Comparison of ENCODE assay signal across 8 cellular contexts in the genomic region with DNA sequence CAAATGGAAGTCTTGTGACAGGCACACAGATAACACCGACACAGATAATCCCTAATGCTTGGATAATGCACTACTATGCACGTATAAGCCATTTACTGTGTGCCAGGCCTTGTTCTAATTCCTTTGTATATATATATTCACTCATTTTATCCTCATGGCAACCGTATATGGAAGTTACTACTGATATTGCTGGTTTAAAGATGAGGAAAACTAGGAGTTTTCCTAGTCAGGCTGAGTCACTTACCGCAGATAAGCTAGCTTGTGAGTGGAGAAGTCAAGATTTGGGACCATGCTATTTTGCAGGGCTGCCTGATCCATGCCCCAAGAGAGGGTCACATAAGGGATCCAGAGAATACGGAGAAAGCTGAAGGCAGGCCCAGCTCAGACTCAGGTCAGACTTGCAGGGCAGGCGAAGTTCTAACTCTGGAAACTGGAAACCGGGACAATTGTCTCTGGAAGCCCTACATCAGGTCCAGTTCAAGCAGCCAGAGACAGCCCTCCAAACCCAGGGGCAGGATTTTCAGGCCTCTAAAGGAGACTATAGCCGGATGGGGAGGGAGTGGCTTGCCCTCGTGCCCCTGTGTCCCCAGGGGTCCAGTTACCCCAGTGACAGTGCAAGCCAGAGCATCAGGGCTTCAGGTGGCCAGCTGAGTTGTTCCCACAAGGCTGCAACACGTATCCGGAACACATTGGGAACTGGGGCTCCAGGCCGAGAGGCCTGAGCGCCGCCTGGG.
DNase-seq lines count a peak whose midpoint lies in the region; ATAC-seq, FAIRE-seq and TF ChIP-seq lines count a peak whose summit lies in the region.

No MANE protein-coding gene starts in this region.

- H3K27ac ChIP-seq in CD8-positive, alpha-beta memory T cell (ENCODE audit: low read depth, low read length), result no peak overlapping the region

- H3K9me3 Mint-ChIP-seq in CD8-positive, alpha-beta memory T cell, result peaks cover 0 to 5% (median 2%) of the 10 kb centered on the region in 5 donors

- H3K36me3 Mint-ChIP-seq in CD8-positive, alpha-beta memory T cell, result no peaks in the 10 kb centered on the region

- peaks cover 10 to 30% of the 10 kb centered on the region in 2 donors for H3K27me3 Mint-ChIP-seq in CD8-positive, alpha-beta memory T cell

- DNase-seq in cardiac fibroblast (ENCODE audit: low read depth in 2 of 2), result peak; percentile 43
- DNase-seq in sciatic nerve (ENCODE audit: low spot score), result no peak
- DNase-seq in NCI-H1092 treated with DMSO at 0.1 percent for 48 hours (lab: John Stamatoyannopoulos, UW), result no peak
- DNase-seq in OCI-M1 (lab: John Stamatoyannopoulos, UW), result no peak
- DNase-seq in HTR-8/SVneo (ENCODE audit: insufficient read length, low spot score), result no peak
- DNase-seq in CD8-positive, alpha-beta memory T cell, result no peak

- no peak overlapping the region for H3K27ac Mint-ChIP-seq in CD8-positive, alpha-beta memory T cell

- ATAC-seq in GM19035 (IDR thresholded peaks at IDR 0.05; ENCODE audit: unreplicated experiment), result peak; percentile 16
- peak; percentile 19 for ATAC-seq in HG02973 (IDR thresholded peaks at IDR 0.05; ENCODE audit: unreplicated experiment)
- ATAC-seq in sciatic nerve, result peak; percentile 36

- no peaks in the 10 kb centered on the region for H3K36me3 ChIP-seq in CD8-positive, alpha-beta memory T cell (ENCODE audit: insufficient read depth, low read length)

- H3K4me1 Mint-ChIP-seq in CD8-positive, alpha-beta memory T cell, result peaks cover 2 to 11% (median 9%) of the 10 kb centered on the region in 3 donors

- H3K9me3 ChIP-seq in CD8-positive, alpha-beta memory T cell (ENCODE audit: low read length), result no peaks in the 10 kb centered on the region

- POLR2A ChIA-PET in CD8-positive, alpha-beta memory T cell (lab: Charles Lee), result no interaction called here

- CTCF ChIA-PET in CD8-positive, alpha-beta memory T cell (lab: Charles Lee), result interaction anchor here (1.5 kb wide), 1 partner anchor 13 kb away, joined by 4 read pairs; no protein-coding TSS in a partner anchor

- no peak for FAIRE-seq in HTR-8/SVneo (lab: Jason Lieb, UNC)

- no peak for TF ChIP-seq CTCF in cardiac fibroblast (IDR thresholded peaks at IDR 0.05; ENCODE audit: low read depth, low read length)

- no peak overlapping the region for H3K4me3 ChIP-seq in cardiac fibroblast (replicated peaks in 1 of 2; ENCODE audit: low read depth in 2 of 2, low read length in 2 of 2)
- H3K4me3 ChIP-seq in CD8-positive, alpha-beta memory T cell (ENCODE audit: low read length), result no peak overlapping the region

- peaks cover 9% of the 10 kb centered on the region for H3K27me3 ChIP-seq in CD8-positive, alpha-beta memory T cell (ENCODE audit: insufficient read depth, low read length, poor library complexity, severe bottlenecking)

- no peak overlapping the region for H3K4me3 Mint-ChIP-seq in CD8-positive, alpha-beta memory T cell

- intact Hi-C loops in sciatic nerve (cut with DNase I), result loop anchor here (5.0 kb wide), 1 partner anchor 963 kb away; no protein-coding TSS in a partner anchor

- peaks cover 8% of the 10 kb centered on the region for H3K4me1 ChIP-seq in CD8-positive, alpha-beta memory T cell (ENCODE audit: insufficient read depth, low read length)

Comparison
In these comparisons a context has a peak if more than half of its experiments do, and no peak if none do; other contexts are left out.
1. DNase-seq: peak in cardiac fibroblast (2 of 2); none in sciatic nerve (single experiment), NCI-H1092 treated with DMSO at 0.1 percent for 48 hours (single experiment), OCI-M1 (single experiment), HTR-8/SVneo (single experiment) and CD8-positive, alpha-beta memory T cell (0 of 5).
2. Peak in every context shown above with its lines, with median percentiles within 50 percentile points of each other: ATAC-seq.